Comparison of ENCODE assay signal across 30 cellular contexts in the genomic region with DNA sequence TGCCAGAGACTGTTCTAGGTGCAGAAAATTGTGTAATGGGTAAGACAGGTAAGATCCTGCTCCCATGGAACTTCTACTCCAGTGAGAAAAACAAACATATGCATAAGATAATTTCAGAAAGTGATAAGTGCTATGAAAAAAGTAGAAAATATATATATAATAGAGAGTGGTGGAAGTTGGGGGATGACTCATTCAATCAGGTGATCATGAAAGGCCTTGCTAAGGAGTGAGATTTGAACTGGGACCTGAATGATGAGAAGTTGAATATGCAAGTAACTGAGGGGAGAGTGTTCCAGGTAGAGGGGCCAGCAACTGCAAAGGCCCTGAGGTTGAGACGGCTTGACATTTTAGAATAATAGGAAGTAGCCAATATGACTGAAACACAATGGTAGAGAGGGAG.
"Had no signal": no experiment of that assay in that cellular context is flagged by ENCODE, and none has a peak within 500 bp of the region (broad histone marks: within the 10 kb centered on the region; RNA-seq: fewer than 3 reads in every experiment).

No MANE protein-coding gene starts in this region.

- H3K27me3 ChIP-seq: ascending aorta, breast epithelium, cardiac muscle cell, colonic mucosa had no signal

- H3K27ac ChIP-seq: ascending aorta, breast epithelium, cardiac muscle cell, colonic mucosa, VCaP had no signal

- ATAC-seq: activated naive CD4-positive, alpha-beta T cell treated with anti-CD3 and anti-CD28 coated beads, Interleukin-2, amount 50 U/mL, for 72 hours; activated T-cell treated with anti-CD3 and anti-CD28 coated beads, Interleukin-2, amount 50 U/mL, for 72 hours; esophagus mucosa; WTC11 had no signal

- H3K4me3 ChIP-seq: ascending aorta, breast epithelium, cardiac muscle cell, colonic mucosa had no signal

- DNase-seq: activated CD4-positive, alpha-beta memory T cell treated with anti-CD3 and anti-CD28 coated beads, Interleukin-2, amount 10 ng/mL, durations not matched to agents 7 days and 5 days; activated CD4-positive, alpha-beta T cell treated with anti-CD3 and anti-CD28 coated beads for 1 hour; activated CD4-positive, alpha-beta T cell treated with anti-CD3 and anti-CD28 coated beads for 4 hours; activated CD4-positive, alpha-beta T cell treated with anti-CD3 and anti-CD28 coated beads, Interleukin-2, amount 10 ng/mL, durations not matched to agents 7 days and 5 days; activated CD4-positive, alpha-beta T cell treated with anti-CD3 and anti-CD28 coated beads, Interleukin-2, amount 50 U/mL, for 4 hours; activated CD8-positive, alpha-beta memory T cell treated with anti-CD3 and anti-CD28 coated beads, Interleukin-2, amount 50 U/mL, for 48 hours; activated gamma-delta T cell; activated naive CD4-positive, alpha-beta T cell; activated naive CD4-positive, alpha-beta T cell treated with anti-CD3 and anti-CD28 coated beads, Interleukin-2, amount 10 ng/mL, durations not matched to agents 7 days and 5 days; activated naive CD8-positive, alpha-beta T cell treated with anti-CD3 and anti-CD28 coated beads, Interleukin-2, amount 10 ng/mL, durations not matched to agents 7 days and 5 days; activated T-cell treated with anti-CD3 and anti-CD28 coated beads for 4 hours; activated T-cell treated with anti-CD3 and anti-CD28 coated beads, Interleukin-2, amount 50 U/mL, for 24 hours; activated T-cell treated with anti-CD3 and anti-CD28 coated beads, Interleukin-2, amount 50 U/mL, for 72 hours; central memory CD4-positive, alpha-beta T cell; cerebellar nuclear complex; colonic mucosa; effector CD8-positive, alpha-beta T cell; foreskin fibroblast; head of caudate nucleus; T-helper 2 cell had no signal

- H3K4me1 ChIP-seq: ascending aorta, breast epithelium, colonic mucosa had no signal

- H3K36me3 ChIP-seq: ascending aorta, breast epithelium, cardiac muscle cell, colonic mucosa had no signal

- H3K9me3 ChIP-seq: ascending aorta, breast epithelium, colonic mucosa had no signal

- FAIRE-seq: endometrium, frontal cortex, TTC549 had no signal
